ENCODE assay signal across 24 cellular contexts in the genomic region with DNA sequence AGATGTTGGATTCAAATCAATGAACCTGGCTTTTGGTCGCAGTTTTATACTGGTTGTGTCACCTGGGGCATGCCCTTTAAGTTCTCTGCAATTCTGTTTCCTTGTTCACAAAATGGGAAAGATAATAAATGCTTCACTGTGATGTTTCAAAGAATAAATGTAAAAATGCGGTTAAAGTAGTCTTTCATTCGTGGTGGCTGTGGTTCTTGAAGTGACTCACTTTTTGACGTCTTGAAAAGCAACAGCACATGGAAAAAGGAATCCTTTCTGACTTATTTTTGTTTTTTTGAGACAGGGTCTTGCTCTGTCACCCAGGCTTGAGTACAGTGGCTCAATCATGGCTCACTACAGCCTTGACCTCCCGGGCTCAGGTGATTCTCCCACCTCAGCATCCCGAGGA.
"Had no signal": no experiment of that assay in that cellular context is flagged by ENCODE, and none has a peak within 500 bp of the region (broad histone marks: within the 10 kb centered on the region; RNA-seq: fewer than 3 reads in every experiment).

No MANE protein-coding gene starts in this region.

- ATAC-seq: effector memory CD8-positive, alpha-beta T cell; left ventricle myocardium superior; lower lobe of right lung; naive thymus-derived CD8-positive, alpha-beta T cell; right cardiac atrium; stimulated activated naive CD8-positive, alpha-beta T cell treated with anti-CD3 and anti-CD28 coated beads, Interleukin-15, amount 100 ng/mL, for 72 hours had no signal

- H3K4me3 ChIP-seq: esophagus squamous epithelium, lower lobe of right lung, prostate gland, sigmoid colon, skin epidermis, thyroid gland, vagina had no signal

- H3K27ac ChIP-seq: esophagus squamous epithelium, lower lobe of right lung, prostate gland, sigmoid colon, skin epidermis, thyroid gland, vagina had no signal

- FAIRE-seq: endometrium, frontal cortex, keratinocyte had no signal

- H3K36me3 Mint-ChIP-seq: naive thymus-derived CD8-positive, alpha-beta T cell had no signal

- H3K9me3 Mint-ChIP-seq: effector memory CD8-positive, alpha-beta T cell; stimulated activated naive CD8-positive, alpha-beta T cell treated with anti-CD3 and anti-CD28 coated beads, Interleukin-15, amount 100 ng/mL, for 72 hours had no signal

- H3K36me3 ChIP-seq: esophagus squamous epithelium, lower lobe of right lung, prostate gland, sigmoid colon, thyroid gland, vagina had no signal

- DNase-seq: cortex of kidney; effector memory CD8-positive, alpha-beta T cell; erythroblast; esophagus squamous epithelium; head of caudate nucleus; left ventricle myocardium superior; lower lobe of right lung; naive thymus-derived CD8-positive, alpha-beta T cell; nephron progenitor cell; nucleus accumbens; right cardiac atrium; sigmoid colon; stimulated activated CD4-positive, alpha-beta T cell treated with anti-CD3 and anti-CD28 coated beads, Interleukin-15, amount 100 ng/mL, for 24 hours; stimulated activated CD4-positive, alpha-beta T cell treated with anti-CD3 and anti-CD28 coated beads, Interleukin-2, amount 100 ng/mL, for 48 hours; stimulated activated naive CD4-positive, alpha-beta T cell; stimulated activated naive CD8-positive, alpha-beta T cell treated with anti-CD3 and anti-CD28 coated beads, Interleukin-15, amount 100 ng/mL, for 72 hours; thyroid gland; trophoblast cell had no signal

- H3K9me3 ChIP-seq: esophagus squamous epithelium, lower lobe of right lung, prostate gland, sigmoid colon, thyroid gland, vagina had no signal

- H3K4me1 ChIP-seq: esophagus squamous epithelium, lower lobe of right lung, prostate gland, sigmoid colon, thyroid gland, vagina had no signal

- H3K4me3 Mint-ChIP-seq: effector memory CD8-positive, alpha-beta T cell; naive thymus-derived CD8-positive, alpha-beta T cell; nephron progenitor cell; stimulated activated naive CD8-positive, alpha-beta T cell treated with anti-CD3 and anti-CD28 coated beads, Interleukin-15, amount 100 ng/mL, for 72 hours had no signal

- H3K27ac Mint-ChIP-seq: effector memory CD8-positive, alpha-beta T cell; naive thymus-derived CD8-positive, alpha-beta T cell; nephron progenitor cell had no signal

- H3K4me1 Mint-ChIP-seq: naive thymus-derived CD8-positive, alpha-beta T cell; stimulated activated naive CD8-positive, alpha-beta T cell treated with anti-CD3 and anti-CD28 coated beads, Interleukin-15, amount 100 ng/mL, for 72 hours had no signal

- H3K27me3 ChIP-seq: sigmoid colon, thyroid gland, vagina had no signal
